In the genomic region with DNA sequence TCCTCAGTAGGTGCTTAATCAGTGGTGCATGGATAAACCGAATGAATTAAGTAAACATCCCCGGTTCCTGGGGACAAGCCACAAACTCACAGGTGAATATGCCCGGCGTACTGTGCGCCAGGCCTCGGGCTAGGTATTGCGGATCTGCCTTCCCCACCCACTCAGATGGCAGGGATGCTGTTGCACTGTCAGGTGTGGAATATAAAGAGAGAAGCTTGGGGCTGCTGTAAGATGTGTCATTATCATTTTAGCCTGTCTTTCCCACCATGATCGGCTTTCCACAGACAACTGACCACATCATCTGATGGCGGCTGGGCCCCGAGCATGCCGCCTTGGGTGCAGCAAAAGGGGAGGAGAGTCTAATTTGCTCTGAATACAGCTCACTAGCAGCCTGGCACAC, we compare ENCODE assay signal across 1 cellular context.
TF ChIP-seq lines count a peak whose summit lies in the region.

No MANE protein-coding gene starts in this region.

TF ChIP-seq in HepG2, 621 proteins besides CTCF, POLR2A, EP300 and RAD21 (continued from another document):
- TF ChIP-seq, protein P1, sequence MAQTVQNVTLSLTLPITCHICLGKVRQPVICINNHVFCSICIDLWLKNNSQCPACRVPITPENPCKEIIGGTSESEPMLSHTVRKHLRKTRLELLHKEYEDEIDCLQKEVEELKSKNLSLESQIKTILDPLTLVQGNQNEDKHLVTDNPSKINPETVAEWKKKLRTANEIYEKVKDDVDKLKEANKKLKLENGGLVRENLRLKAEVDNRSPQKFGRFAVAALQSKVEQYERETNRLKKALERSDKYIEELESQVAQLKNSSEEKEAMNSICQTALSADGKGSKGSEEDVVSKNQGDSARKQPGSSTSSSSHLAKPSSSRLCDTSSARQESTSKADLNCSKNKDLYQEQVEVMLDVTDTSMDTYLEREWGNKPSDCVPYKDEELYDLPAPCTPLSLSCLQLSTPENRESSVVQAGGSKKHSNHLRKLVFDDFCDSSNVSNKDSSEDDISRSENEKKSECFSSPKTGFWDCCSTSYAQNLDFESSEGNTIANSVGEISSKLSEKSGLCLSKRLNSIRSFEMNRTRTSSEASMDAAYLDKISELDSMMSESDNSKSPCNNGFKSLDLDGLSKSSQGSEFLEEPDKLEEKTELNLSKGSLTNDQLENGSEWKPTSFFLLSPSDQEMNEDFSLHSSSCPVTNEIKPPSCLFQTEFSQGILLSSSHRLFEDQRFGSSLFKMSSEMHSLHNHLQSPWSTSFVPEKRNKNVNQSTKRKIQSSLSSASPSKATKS (CRISPR knock-in tag; IDR thresholded peaks at IDR 0.05): no peak
- no peak for TF ChIP-seq IRF2 (CRISPR knock-in tag; IDR thresholded peaks at IDR 0.05)
TF ChIP-seq in HepG2: peak in this region for 0.
